Comparison of ENCODE assay signal across 15 cellular contexts in the genomic region with DNA sequence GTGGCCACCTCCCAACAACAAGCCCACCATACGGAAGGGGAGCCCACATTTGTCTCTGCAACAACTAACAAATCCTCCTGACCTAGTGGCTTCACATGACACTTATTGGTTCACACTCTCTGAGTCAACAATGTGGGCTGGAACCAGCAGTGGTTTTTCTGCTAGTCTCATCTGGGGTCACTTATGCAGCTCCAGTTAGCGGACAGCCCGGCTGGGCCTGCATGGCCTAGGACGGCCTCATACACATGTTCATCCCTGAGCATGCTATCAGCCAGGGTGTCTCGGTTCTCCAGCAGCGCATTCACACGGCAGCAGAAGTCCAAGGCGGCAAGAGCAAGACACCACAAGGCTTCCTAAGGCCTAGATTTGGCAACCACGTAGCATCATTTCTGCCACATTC.
DNase-seq lines count a peak whose midpoint lies in the region; FAIRE-seq and TF ChIP-seq lines count a peak whose summit lies in the region.
"Had no signal": no experiment of that assay in that cellular context is flagged by ENCODE, and none has a peak within 500 bp of the region (broad histone marks: within the 10 kb centered on the region; RNA-seq: fewer than 3 reads in every experiment).

No MANE protein-coding gene starts in this region.

- no peak overlapping the region for H3K9ac ChIP-seq in colonic mucosa (ENCODE audit: low read depth in 2 of 2, low read length in 2 of 2)
- H3K9ac ChIP-seq: SK-N-SH had no signal

- H3K9me3 ChIP-seq in colonic mucosa (no peaks in the 10 kb centered on the region), small intestine (ENCODE audit: control insufficient read depth, low read depth) (no peaks in the 10 kb centered on the region)
- H3K9me3 ChIP-seq: BE2C, SK-N-SH had no signal

- H3K27ac ChIP-seq in colonic mucosa: no peak overlapping the region
- no peak overlapping the region for H3K27ac ChIP-seq in small intestine (ENCODE audit: low read depth in 1 of 2, low read length in 1 of 2)
- H3K27ac ChIP-seq: HL-60, Peyer's patch had no signal

- H3K4me1 ChIP-seq in colonic mucosa (peaks cover 5% of the 10 kb centered on the region), small intestine (ENCODE audit: control insufficient read depth in 2 of 2, insufficient read depth in 1 of 2, low read depth in 1 of 2, low read length in 1 of 2) (no peaks in the 10 kb centered on the region)

- H3K4me3 ChIP-seq in AG10803 (ENCODE audit: low read length) (no peak overlapping the region), colonic mucosa (no peak overlapping the region), small intestine (ENCODE audit: low read depth in 1 of 2, low read length in 2 of 2) (no peak overlapping the region)
- H3K4me3 ChIP-seq: GM23338, Peyer's patch had no signal

- FAIRE-seq in small intestine (lab: Jason Lieb, UNC): no peak

- in situ Hi-C loops in GM13976 (cut with MboI; ENCODE audit: low sequenced_read_pairs, unreplicated experiment): no loop called here

- DNase-seq in AG10803 (ENCODE audit: low read depth): peak; percentile 5
- peak; percentile 2 for DNase-seq in GM13976 (ENCODE audit: low spot score)
- peak; percentile 7 for DNase-seq in colonic mucosa
- peak; percentile 7 for DNase-seq in stimulated activated CD8-positive, alpha-beta memory T cell treated with anti-CD3 and anti-CD28 coated beads, Interleukin-4, amount 100 ng/mL, for 48 hours
- no peak for DNase-seq in NAMALWA (ENCODE audit: low spot score)
- no peak for DNase-seq in globus pallidus (ENCODE audit: low spot score)
- DNase-seq in small intestine: no peak
- DNase-seq: BE2C, NCI-H1092, NCI-H1694, NCI-H524, Peyer's patch, SK-N-SH had no signal

- no peaks in the 10 kb centered on the region for H3K36me3 ChIP-seq in colonic mucosa
- H3K36me3 ChIP-seq in small intestine (ENCODE audit: control insufficient read depth in 2 of 2, insufficient read depth in 2 of 2, low read length in 2 of 2): no peaks in the 10 kb centered on the region
- H3K36me3 ChIP-seq: BE2C, Peyer's patch had no signal

- no peaks in the 10 kb centered on the region for H3K27me3 ChIP-seq in colonic mucosa
- no peaks in the 10 kb centered on the region for H3K27me3 ChIP-seq in small intestine (ENCODE audit: control insufficient read depth in 2 of 2, insufficient read depth in 2 of 2, low read length in 2 of 2)
- H3K27me3 ChIP-seq: BE2C, Peyer's patch had no signal

- no peak for TF ChIP-seq CTCF in AG10803 (conservative IDR thresholded peaks at IDR 0.05; ENCODE audit: low read length)
- no peak for TF ChIP-seq CTCF in GM13976 (IDR thresholded peaks at IDR 0.05; ENCODE audit: borderline replicate concordance, control extremely low read depth, extremely low read depth, insufficient read depth, missing control alignments)
- TF ChIP-seq CTCF in colonic mucosa (IDR thresholded peaks at IDR 0.05): no peak

- intact Hi-C loops in colonic mucosa (cut with DNase I): loop anchor here (5.0 to 10.0 kb wide), 2 partner anchors 266 to 307 kb away; no protein-coding TSS in a partner anchor

- WGBS in small intestine, 3 donors: 83 to 93% (median 85%) methylated on average over 9 of the region's 9 CpGs

Comparison
In these comparisons a context has a peak if more than half of its experiments do, and no peak if none do; other contexts are left out.
1. DNase-seq: peak in AG10803 (single experiment), GM13976 (single experiment), colonic mucosa (single experiment) and stimulated activated CD8-positive, alpha-beta memory T cell treated with anti-CD3 and anti-CD28 coated beads, Interleukin-4, amount 100 ng/mL, for 48 hours (single experiment); none in NAMALWA (single experiment), globus pallidus (single experiment) and small intestine (single experiment).